Comparison of ENCODE assay signal across 7 cellular contexts in the genomic region with DNA sequence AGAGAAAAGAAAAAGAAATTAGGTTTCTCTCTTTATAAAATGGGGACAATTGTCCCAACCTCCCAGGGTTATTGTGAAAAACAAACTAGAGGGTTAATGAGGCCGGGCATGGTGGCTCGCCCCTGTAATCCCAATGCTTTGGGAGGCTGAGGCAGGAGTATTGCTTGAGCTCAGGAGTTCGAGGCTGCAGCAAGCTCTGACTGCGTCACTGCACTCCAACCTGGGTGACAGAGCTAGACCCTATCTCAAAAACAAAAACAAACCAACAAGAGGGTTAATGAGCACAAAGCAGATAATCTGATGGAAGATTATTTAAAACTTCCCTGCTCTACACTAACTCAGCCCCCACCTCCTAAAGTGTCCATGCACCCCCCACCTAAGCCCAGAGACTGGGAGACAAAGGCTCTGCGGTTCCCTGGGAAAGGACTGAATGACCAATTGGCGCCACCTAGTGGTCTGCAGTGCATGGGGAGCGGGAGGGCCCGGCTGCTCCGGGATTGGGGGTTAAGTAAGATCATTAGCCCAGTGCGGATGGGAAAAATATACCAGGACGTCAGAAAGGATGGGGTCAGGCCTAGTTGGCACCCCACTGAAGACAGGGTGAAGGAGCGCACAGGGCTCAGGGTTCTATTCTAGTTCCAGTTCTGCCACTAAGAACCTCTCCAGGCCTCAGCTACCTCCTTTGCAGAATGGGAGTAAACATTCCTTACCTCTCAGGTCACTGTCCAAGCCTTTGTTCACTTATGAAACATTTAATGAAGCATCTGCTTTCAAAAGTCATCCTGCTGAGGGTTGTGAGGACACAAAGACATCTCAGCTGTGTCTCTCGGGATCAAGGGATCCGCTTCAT. TPM values are rescaled to one million over a fixed set of nuclear protein-coding genes. Genes with fewer than 3 reads are reported as not detected.
DNase-seq lines count a peak whose midpoint lies in the region; ATAC-seq and TF ChIP-seq lines count a peak whose summit lies in the region.

No MANE protein-coding gene starts in this region.

- H3K79me2 ChIP-seq in hepatocyte = no peaks in the 10 kb centered on the region

- H2AFZ ChIP-seq in hepatocyte = no peak overlapping the region

- no peaks in the 10 kb centered on the region for H3K27me3 ChIP-seq in hepatocyte

- DNase-seq in NCI-H146 (lab: John Stamatoyannopoulos, UW) (peak; percentile 55), anterior cingulate cortex (lab: John Stamatoyannopoulos, UW) (peak in 55 of 58 donors; percentile 4 to 83 (median 46)), hepatocyte (ENCODE audit: low spot score) (peak; percentile 91), retina (peak; percentile 93)
- DNase-seq in T-helper 2 cell treated with Interferon-gamma antibody and Interleukin-4, amounts not matched to agents 5 μg/mL and 100 μg/mL, for 36 hours (ENCODE audit: low spot score) = peak; percentile 51

- H3K9me3 ChIP-seq in hepatocyte (ENCODE audit: low read depth) = no peaks in the 10 kb centered on the region

- H3K4me1 ChIP-seq in hepatocyte (ENCODE audit: insufficient read depth) = no peaks in the 10 kb centered on the region

- H3K27me3 Mint-ChIP-seq in T-helper 2 cell treated with Interferon-gamma antibody and Interleukin-4, amounts not matched to agents 5 μg/mL and 100 μg/mL, for 36 hours (ENCODE audit: low read depth) = peaks cover 7% of the 10 kb centered on the region

- no peaks in the 10 kb centered on the region for H3K4me1 Mint-ChIP-seq in T-helper 2 cell treated with Interferon-gamma antibody and Interleukin-4, amounts not matched to agents 5 μg/mL and 100 μg/mL, for 36 hours (ENCODE audit: low read depth)

- 35% methylated on average over 14 of the region's 14 CpGs for WGBS in hepatocyte (ENCODE audit: low lambda C conversion rate, missing lambda C conversion rate)

- H3K4me3 Mint-ChIP-seq in T-helper 2 cell treated with Interferon-gamma antibody and Interleukin-4, amounts not matched to agents 5 μg/mL and 100 μg/mL, for 36 hours = no peak overlapping the region

- no peaks in the 10 kb centered on the region for H3K9me3 Mint-ChIP-seq in T-helper 2 cell treated with Interferon-gamma antibody and Interleukin-4, amounts not matched to agents 5 μg/mL and 100 μg/mL, for 36 hours

- H4K20me1 ChIP-seq in hepatocyte (ENCODE audit: insufficient read depth, poor library complexity, severe bottlenecking) = no peaks in the 10 kb centered on the region

- no peak for ATAC-seq in GM19395 (IDR thresholded peaks at IDR 0.05; ENCODE audit: unreplicated experiment)

- H3K9me2 ChIP-seq in hepatocyte (replicated peaks; ENCODE audit: insufficient read depth) = no peaks in the 10 kb centered on the region

- H3K4me3 ChIP-seq in GM12875 (ENCODE audit: low read depth, low read length) (no peak overlapping the region), hepatocyte (no peak overlapping the region)

- no peak overlapping the region for H3K27ac ChIP-seq in hepatocyte

- TF ChIP-seq CTCF in GM12875 (IDR thresholded peaks at IDR 0.05; ENCODE audit: borderline replicate concordance, insufficient read depth, low read depth, low read length) = peak; percentile 90
- peak; percentile 99 for TF ChIP-seq CTCF in hepatocyte (IDR thresholded peaks at IDR 0.05; ENCODE audit: poor library complexity)

- H3K27ac Mint-ChIP-seq in T-helper 2 cell treated with Interferon-gamma antibody and Interleukin-4, amounts not matched to agents 5 μg/mL and 100 μg/mL, for 36 hours = no peak overlapping the region

- H3K36me3 ChIP-seq in hepatocyte (replicated peaks; ENCODE audit: insufficient read depth, low read depth) = no peaks in the 10 kb centered on the region

- no peak overlapping the region for H3K4me2 ChIP-seq in hepatocyte

- H3K36me3 Mint-ChIP-seq in T-helper 2 cell treated with Interferon-gamma antibody and Interleukin-4, amounts not matched to agents 5 μg/mL and 100 μg/mL, for 36 hours (ENCODE audit: low read depth) = no peaks in the 10 kb centered on the region

RNA-seq across cellular contexts. Expression of a gene that starts 15.6 kb away (rescaled TPM):
- total RNA-seq in hepatocyte = 0.76 and 1.5 TPM in 2 replicates
- polyA plus RNA-seq in hepatocyte = 3.3 and 3.8 TPM in 2 replicates

RNA-seq across cellular contexts. Expression of a gene that starts 31.8 kb away (rescaled TPM):
- 12.4 and 12.7 TPM in 2 replicates for total RNA-seq in hepatocyte
- 15.1 and 19.7 TPM in 2 replicates for polyA plus RNA-seq in hepatocyte

RNA-seq across cellular contexts. Expression of a gene that starts 34.5 kb away (rescaled TPM):
- total RNA-seq in hepatocyte = 0.27 and 1.2 TPM in 2 replicates
- 17.0 and 18.0 TPM in 2 replicates for polyA plus RNA-seq in hepatocyte
